ENCODE assay signal across 8 cellular contexts in genomic region chr6:37134622-37135191, GRCh38. TPM values are rescaled to one million over a fixed set of nuclear protein-coding genes. Genes with fewer than 3 reads are reported as not detected.
DNase-seq lines count a peak whose midpoint lies in the region; ATAC-seq and TF ChIP-seq lines count a peak whose summit lies in the region.

No MANE protein-coding gene starts in this region.

- H3K27me3 ChIP-seq in GM23248 (replicated peaks; ENCODE audit: insufficient read depth) (no peaks in the 10 kb centered on the region), ovary (no peaks in the 10 kb centered on the region)

- H3K27ac ChIP-seq in GM23248, result peak overlapping the region; percentile 100
- no peak overlapping the region for H3K27ac ChIP-seq in ovary

- peak overlapping the region; percentile 91 for H3K9ac ChIP-seq in GM23248

- DNase-seq in GM23248 (peak; percentile 98), fibroblast of gingiva (ENCODE audit: low read depth) (peak; percentile 92), osteocyte (ENCODE audit: extremely low spot score, unreplicated experiment) (no peak), NCI-H2171 treated with DMSO at 0.1 percent for 48 hours (lab: John Stamatoyannopoulos, UW) (no peak), middle frontal gyrus (ENCODE audit: extremely low spot score, low spot score) (no peak), ovary (no peak)

- H3K4me3 Mint-ChIP-seq in T-helper 1 cell treated with Interleukin-12 subunit alpha and Interleukin-12 subunit beta and Interleukin-4 antibody, amounts not matched to agents 30 μg/mL and 1 μg/mL, for 36 hours, result no peak overlapping the region
- H3K4me3 Mint-ChIP-seq in osteocyte (ENCODE audit: unreplicated experiment), result no peak overlapping the region

- no peak overlapping the region for H2AFZ ChIP-seq in GM23248

- WGBS in GM23248 (ENCODE audit: low coverage in 1 of 2, low lambda C conversion rate in 2 of 2, missing lambda C conversion rate in 2 of 2), 2 experiments, result 3 to 9% methylated on average over 8 of the region's 8 CpGs
- WGBS in ovary, 3 donors, result 58 to 66% (median 61%) methylated on average over 8 of the region's 8 CpGs

- peaks cover 29% of the 10 kb centered on the region for H3K4me1 Mint-ChIP-seq in T-helper 1 cell treated with Interleukin-12 subunit alpha and Interleukin-12 subunit beta and Interleukin-4 antibody, amounts not matched to agents 30 μg/mL and 1 μg/mL, for 36 hours (ENCODE audit: low read depth)
- peaks cover 55% of the 10 kb centered on the region for H3K4me1 Mint-ChIP-seq in osteocyte (ENCODE audit: unreplicated experiment)

- intact Hi-C loops in ovary (cut with DNase I), result no loop called here

- H3K4me3 ChIP-seq in GM23248 (peak overlapping the region; percentile 52), ovary (no peak overlapping the region)

- H3K27me3 Mint-ChIP-seq in T-helper 1 cell treated with Interleukin-12 subunit alpha and Interleukin-12 subunit beta and Interleukin-4 antibody, amounts not matched to agents 30 μg/mL and 1 μg/mL, for 36 hours (ENCODE audit: low read depth), result no peaks in the 10 kb centered on the region
- H3K27me3 Mint-ChIP-seq in osteocyte (ENCODE audit: unreplicated experiment), result no peaks in the 10 kb centered on the region

- H3K9me3 Mint-ChIP-seq in T-helper 1 cell treated with Interleukin-12 subunit alpha and Interleukin-12 subunit beta and Interleukin-4 antibody, amounts not matched to agents 30 μg/mL and 1 μg/mL, for 36 hours, result no peaks in the 10 kb centered on the region
- H3K9me3 Mint-ChIP-seq in osteocyte (ENCODE audit: unreplicated experiment), result no peaks in the 10 kb centered on the region

- H3K4me2 ChIP-seq in GM23248 (ENCODE audit: unreplicated experiment), result peak overlapping the region; percentile 88

- no peak for TF ChIP-seq EP300 in ovary (IDR thresholded peaks at IDR 0.05)

- TF ChIP-seq CTCF in osteocyte (IDR thresholded peaks at IDR 0.05), result no peak
- TF ChIP-seq CTCF in ovary (IDR thresholded peaks at IDR 0.05), result no peak

- TF ChIP-seq POLR2A in ovary (IDR thresholded peaks at IDR 0.05), result no peak

- H3K4me1 ChIP-seq in GM23248 (ENCODE audit: insufficient read depth), result peaks cover 51% of the 10 kb centered on the region
- peaks cover 2% of the 10 kb centered on the region for H3K4me1 ChIP-seq in ovary (ENCODE audit: insufficient read depth)

- ATAC-seq in activated CD4-positive, CD25-positive, alpha-beta regulatory T cell treated with anti-CD3 and anti-CD28 coated beads, Interleukin-2, amount 50 U/mL, for 24 hours, result no peak

- in situ Hi-C loops in GM23248 (cut with MboI), result no loop called here

- H3K9me3 ChIP-seq in GM23248 (ENCODE audit: low read depth) (no peaks in the 10 kb centered on the region), ovary (no peaks in the 10 kb centered on the region)

- H3K9me2 ChIP-seq in GM23248 (ENCODE audit: insufficient read depth), result no peaks in the 10 kb centered on the region

- H3K36me3 Mint-ChIP-seq in T-helper 1 cell treated with Interleukin-12 subunit alpha and Interleukin-12 subunit beta and Interleukin-4 antibody, amounts not matched to agents 30 μg/mL and 1 μg/mL, for 36 hours (ENCODE audit: low read depth), result no peaks in the 10 kb centered on the region
- no peaks in the 10 kb centered on the region for H3K36me3 Mint-ChIP-seq in osteocyte (ENCODE audit: unreplicated experiment)

- H3F3A ChIP-seq in GM23248 (ENCODE audit: insufficient read depth), result peaks cover 27% of the 10 kb centered on the region

- H3K79me2 ChIP-seq in GM23248 (ENCODE audit: insufficient read depth), result no peaks in the 10 kb centered on the region

- peak overlapping the region; percentile 64 for H3K27ac Mint-ChIP-seq in T-helper 1 cell treated with Interleukin-12 subunit alpha and Interleukin-12 subunit beta and Interleukin-4 antibody, amounts not matched to agents 30 μg/mL and 1 μg/mL, for 36 hours
- peak overlapping the region; percentile 95 for H3K27ac Mint-ChIP-seq in osteocyte (ENCODE audit: unreplicated experiment)

- H4K20me1 ChIP-seq in GM23248 (ENCODE audit: insufficient read depth), result no peaks in the 10 kb centered on the region

- H3K36me3 ChIP-seq in GM23248 (ENCODE audit: low read depth) (no peaks in the 10 kb centered on the region), ovary (no peaks in the 10 kb centered on the region)

RNA-seq across cellular contexts. Expression of gene PIM1, which starts 35.2 kb away (rescaled TPM):
- total RNA-seq in GM23248 (2014; rRNA removed; shearing (Covaris generic)), result 12.6 and 15.5 TPM in 2 replicates
- polyA plus RNA-seq in GM23248 (2016; fragmentation: Nextera tagmentation; extraction: Ambion mirVana) (10.8 and 12.0 TPM in 2 replicates), ovary (10 to 100 TPM; 34.2 to 70.0 TPM)
- total RNA-seq in osteocyte (8.9 and 12.8 TPM in 2 replicates), ovary (100 to 1,000 TPM in 1 of 7 donors, 10 to 100 TPM in 6; 41.4 to 135 (median 64.9) TPM)

Comparison
In these comparisons a context has a peak if more than half of its experiments do, and no peak if none do; other contexts are left out.
1. DNase-seq: peak in GM23248 (single experiment) and fibroblast of gingiva (single experiment); none in osteocyte (single experiment), NCI-H2171 treated with DMSO at 0.1 percent for 48 hours (single experiment), middle frontal gyrus (single experiment) and ovary (0 of 5).